In genomic region chr13:41944229-41944628, GRCh38 we compare ENCODE assay signal across 29 cellular contexts.
"Had no signal": no experiment of that assay in that cellular context is flagged by ENCODE, and none has a peak within 500 bp of the region (broad histone marks: within the 10 kb centered on the region; RNA-seq: fewer than 3 reads in every experiment).

No MANE protein-coding gene starts in this region.

- H3K9ac ChIP-seq: parathyroid adenoma had no signal

- DNase-seq: activated CD4-positive, alpha-beta memory T cell treated with anti-CD3 and anti-CD28 coated beads, Interleukin-2, amount 10 ng/mL, durations not matched to agents 7 days and 5 days; activated CD4-positive, alpha-beta T cell treated with anti-CD3 and anti-CD28 coated beads for 1 hour; activated CD4-positive, alpha-beta T cell treated with anti-CD3 and anti-CD28 coated beads, Interleukin-2, amount 10 ng/mL, durations not matched to agents 7 days and 5 days; activated CD8-positive, alpha-beta memory T cell treated with anti-CD3 and anti-CD28 coated beads, Interleukin-2, amount 50 U/mL, for 48 hours; activated gamma-delta T cell treated with Interleukin-2 at 50 U/mL for 16 hours; activated naive CD4-positive, alpha-beta T cell treated with anti-CD3 and anti-CD28 coated beads, Interleukin-2, amount 50 U/mL, for 16 hours; activated T-cell treated with anti-CD3 and anti-CD28 coated beads, Interleukin-2, amount 50 U/mL, for 24 hours; central memory CD4-positive, alpha-beta T cell; esophagus squamous epithelium; left cardiac atrium; mammary epithelial cell; naive B cell; nucleus accumbens; stimulated activated CD4-positive, alpha-beta T cell treated with anti-CD3 and anti-CD28 coated beads, Interleukin-2, amount 100 ng/mL, for 48 hours; stimulated activated naive CD4-positive, alpha-beta T cell treated with Interleukin-2 at 50 U/mL for 16 hours; T-helper 2 cell had no signal

- H2AFZ ChIP-seq: hepatocyte, parathyroid adenoma had no signal

- H3K4me2 ChIP-seq: hepatocyte had no signal

- H3K27me3 Mint-ChIP-seq: activated CD4-positive, alpha-beta memory T cell treated with anti-CD3 and anti-CD28 coated beads, Interleukin-2, amount 10 ng/mL, durations not matched to agents 7 days and 5 days; activated CD4-positive, alpha-beta T cell treated with anti-CD3 and anti-CD28 coated beads, Interleukin-2, amount 10 ng/mL, durations not matched to agents 7 days and 5 days; activated T-cell treated with anti-CD3 and anti-CD28 coated beads, Interleukin-2, amount 50 U/mL, for 24 hours; dendritic cell treated with granulocyte-macrophage colony-stimulating factor and Interleukin-4, amounts not matched to agents 40 ng/mL and 50 ng/mL, for 4 days; naive B cell had no signal

- H3K36me3 ChIP-seq: breast epithelium had no signal

- H3K4me3 Mint-ChIP-seq: activated CD4-positive, alpha-beta memory T cell treated with anti-CD3 and anti-CD28 coated beads, Interleukin-2, amount 10 ng/mL, durations not matched to agents 7 days and 5 days; activated CD4-positive, alpha-beta T cell treated with anti-CD3 and anti-CD28 coated beads, Interleukin-2, amount 10 ng/mL, durations not matched to agents 7 days and 5 days; activated T-cell treated with anti-CD3 and anti-CD28 coated beads, Interleukin-2, amount 50 U/mL, for 24 hours; dendritic cell treated with granulocyte-macrophage colony-stimulating factor and Interleukin-4, amounts not matched to agents 40 ng/mL and 50 ng/mL, for 4 days; mesothelial cell of epicardium; naive B cell; neural crest cell; WTC11 had no signal

- H3K27me3 ChIP-seq: breast epithelium, esophagus squamous epithelium, gastroesophageal sphincter, hepatocyte, right atrium auricular region, tibial nerve had no signal

- H3K4me3 ChIP-seq: breast epithelium, esophagus squamous epithelium, gastroesophageal sphincter, hepatocyte, right atrium auricular region, tibial nerve had no signal

- H3K4me1 Mint-ChIP-seq: activated CD4-positive, alpha-beta memory T cell treated with anti-CD3 and anti-CD28 coated beads, Interleukin-2, amount 10 ng/mL, durations not matched to agents 7 days and 5 days had no signal

- FAIRE-seq: endometrium, keratinocyte had no signal

- ATAC-seq: gastroesophageal sphincter, left cardiac atrium, WTC11 had no signal

- H3K27ac ChIP-seq: breast epithelium, epithelial cell of prostate, esophagus squamous epithelium, gastroesophageal sphincter, hepatocyte, parathyroid adenoma, right atrium auricular region, tibial nerve had no signal

- H3K4me1 ChIP-seq: breast epithelium, parathyroid adenoma had no signal

- H3K27ac Mint-ChIP-seq: activated CD4-positive, alpha-beta memory T cell treated with anti-CD3 and anti-CD28 coated beads, Interleukin-2, amount 10 ng/mL, durations not matched to agents 7 days and 5 days; activated CD4-positive, alpha-beta T cell treated with anti-CD3 and anti-CD28 coated beads, Interleukin-2, amount 10 ng/mL, durations not matched to agents 7 days and 5 days; activated T-cell treated with anti-CD3 and anti-CD28 coated beads, Interleukin-2, amount 50 U/mL, for 24 hours; dendritic cell treated with granulocyte-macrophage colony-stimulating factor and Interleukin-4, amounts not matched to agents 40 ng/mL and 50 ng/mL, for 4 days; mesothelial cell of epicardium; naive B cell had no signal
